Comparison of ENCODE assay signal across 8 cellular contexts in the genomic region with DNA sequence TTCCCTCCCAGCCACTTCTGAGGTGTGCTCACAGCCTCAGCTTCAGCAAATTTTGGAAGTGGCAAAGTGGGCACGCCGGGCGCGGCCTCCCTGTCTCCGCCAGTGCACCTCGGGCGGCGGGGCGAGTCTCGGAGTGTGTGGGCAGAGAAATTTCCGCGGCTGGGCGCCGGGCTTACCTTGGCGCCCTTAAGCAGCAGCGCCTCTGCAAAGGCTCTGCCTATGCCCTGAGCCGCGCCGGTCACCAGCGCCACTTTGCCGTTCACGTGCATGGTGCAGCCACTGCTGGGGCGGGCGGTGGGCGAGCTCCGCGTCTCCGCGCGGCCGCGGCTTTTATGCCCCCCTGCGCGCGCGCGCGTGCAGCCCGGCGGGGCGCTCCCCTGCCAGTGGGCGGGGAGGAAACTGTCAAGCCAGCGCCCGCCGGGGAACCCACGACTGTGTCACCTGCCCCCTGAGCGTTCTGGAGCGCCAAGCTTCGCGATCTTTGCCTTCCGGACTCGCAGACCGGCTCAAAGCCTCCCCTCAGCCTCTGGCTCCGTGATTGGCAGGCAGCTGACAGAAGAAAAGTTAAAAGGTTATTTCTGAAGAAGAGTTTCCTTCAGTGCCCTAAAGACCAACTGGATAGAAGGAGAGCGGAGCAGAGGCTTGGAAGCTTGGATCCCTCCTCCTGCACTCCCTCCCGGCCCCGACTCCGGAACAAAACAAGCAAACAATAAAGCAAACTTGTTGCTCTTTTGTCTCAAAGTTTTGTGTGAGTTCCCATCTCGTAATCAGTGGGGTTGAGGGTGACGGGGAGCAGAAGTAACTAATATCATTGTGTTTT. TPM values are rescaled to one million over a fixed set of nuclear protein-coding genes. Genes with fewer than 3 reads are reported as not detected.
DNase-seq lines count a peak whose midpoint lies in the region; ATAC-seq and TF ChIP-seq lines count a peak whose summit lies in the region.

Gene HPGD (minus strand): TSS at position 306 of the 820 bp plus-strand sequence. CDS start 37 bp downstream, at position 269.

- TF ChIP-seq CTCF in OCI-LY3 (IDR thresholded peaks at IDR 0.05; ENCODE audit: low read depth, low read length) (no peak), osteoblast (IDR thresholded peaks at IDR 0.05; ENCODE audit: extremely low read depth, low read depth, low read length) (no peak), tibial nerve (IDR thresholded peaks at IDR 0.05) (no peak)

- no peaks in the 10 kb centered on the region for H3K36me3 ChIP-seq in OCI-LY3 (replicated peaks; ENCODE audit: low read depth, low read length)
- H3K36me3 ChIP-seq in osteoblast (ENCODE audit: insufficient read depth, low read length) = no peaks in the 10 kb centered on the region
- no peaks in the 10 kb centered on the region for H3K36me3 ChIP-seq in tibial nerve

- no peaks in the 10 kb centered on the region for H3K36me3 Mint-ChIP-seq in activated T-helper 1 cell treated with anti-CD3 and anti-CD28 coated beads, Interleukin-12 subunit alpha, Interleukin-12 subunit beta, Interleukin-2, Interleukin-4 antibody, amounts not matched to agents 30 ng/mL and 10 ng/mL and 1 ng/mL, durations not matched to agents 14 hours and 24 hours and 36 hours (ENCODE audit: low read depth)

- H3K4me3 ChIP-seq in OCI-LY3 (ENCODE audit: low read length) (peak within 1 kb of the TSS; percentile 81), osteoblast (ENCODE audit: insufficient read depth, low read length) (peak within 1 kb of the TSS; percentile 61), tibial nerve (peak within 1 kb of the TSS; percentile 35 to 65 (median 52))

- H3K27me3 ChIP-seq in OCI-LY3 (ENCODE audit: low read depth, low read length) (peaks cover 26% of the 10 kb centered on the region), osteoblast (ENCODE audit: insufficient read depth, low read length) (peaks cover 26% of the 10 kb centered on the region), tibial nerve (no peaks in the 10 kb centered on the region)

- no peaks in the 10 kb centered on the region for H3K9me3 Mint-ChIP-seq in activated T-helper 1 cell treated with anti-CD3 and anti-CD28 coated beads, Interleukin-12 subunit alpha, Interleukin-12 subunit beta, Interleukin-2, Interleukin-4 antibody, amounts not matched to agents 30 ng/mL and 10 ng/mL and 1 ng/mL, durations not matched to agents 14 hours and 24 hours and 36 hours

- H3K79me2 ChIP-seq in OCI-LY3 (ENCODE audit: low read length) (no peaks in the 10 kb centered on the region), osteoblast (ENCODE audit: insufficient read depth, low read length) (no peaks in the 10 kb centered on the region)

- H2AFZ ChIP-seq in OCI-LY3 (ENCODE audit: low read depth, low read length) (peak within 1 kb of the TSS; percentile 84), osteoblast (ENCODE audit: low read length) (peak within 1 kb of the TSS; percentile 63)

- no peak for TF ChIP-seq POLR2A in tibial nerve (IDR thresholded peaks at IDR 0.05)

- peaks cover 23% of the 10 kb centered on the region for H3K4me1 Mint-ChIP-seq in activated T-helper 1 cell treated with anti-CD3 and anti-CD28 coated beads, Interleukin-12 subunit alpha, Interleukin-12 subunit beta, Interleukin-2, Interleukin-4 antibody, amounts not matched to agents 30 ng/mL and 10 ng/mL and 1 ng/mL, durations not matched to agents 14 hours and 24 hours and 36 hours (ENCODE audit: low read depth)

- no peaks in the 10 kb centered on the region for H4K20me1 ChIP-seq in OCI-LY3 (ENCODE audit: insufficient read depth, low read length)
- no peaks in the 10 kb centered on the region for H4K20me1 ChIP-seq in osteoblast (ENCODE audit: insufficient read depth, low read length)

- DNase-seq in NCI-H1092 treated with DMSO at 0.1 percent for 48 hours (lab: John Stamatoyannopoulos, UW) (peak; percentile 29), NCI-H1092 (lab: John Stamatoyannopoulos, UW) (no peak), foreskin melanocyte (peak; percentile 65), osteoblast (ENCODE audit: insufficient read length, low spot score, missing footprints) (peak; percentile 41), tibial nerve (ENCODE audit: low spot score in 2 of 2) (peak in 1 of 2 donors; percentile 34)
- peak; percentile 56 for DNase-seq in activated T-helper 1 cell treated with anti-CD3 and anti-CD28 coated beads, Interleukin-12 subunit alpha, Interleukin-12 subunit beta, Interleukin-2, Interleukin-4 antibody, amounts not matched to agents 30 ng/mL and 10 ng/mL and 1 ng/mL, durations not matched to agents 14 hours and 24 hours and 36 hours (ENCODE audit: low spot score)

- WGBS in tibial nerve, 2 donors = 1 to 2% methylated on average over 18 to 40 of the region's 60 CpGs

- H3K4me2 ChIP-seq in OCI-LY3 (ENCODE audit: low read length) (peak within 1 kb of the TSS; percentile 97), osteoblast (ENCODE audit: insufficient read depth, low read length) (peak within 1 kb of the TSS; percentile 62)

- intact Hi-C loops in activated T-helper 1 cell treated with anti-CD3 and anti-CD28 coated beads, Interleukin-12 subunit alpha, Interleukin-12 subunit beta, Interleukin-2, Interleukin-4 antibody, amounts not matched to agents 30 ng/mL and 10 ng/mL and 1 ng/mL, durations not matched to agents 14 hours and 24 hours and 36 hours (cut with micrococcal nuclease) = loop anchor here (2.0 to 5.0 kb wide), 4 partner anchors 110 to 300 kb away; partner anchors contain the start of genes CEP44 and FBXO8

- H3K27me3 Mint-ChIP-seq in activated T-helper 1 cell treated with anti-CD3 and anti-CD28 coated beads, Interleukin-12 subunit alpha, Interleukin-12 subunit beta, Interleukin-2, Interleukin-4 antibody, amounts not matched to agents 30 ng/mL and 10 ng/mL and 1 ng/mL, durations not matched to agents 14 hours and 24 hours and 36 hours (ENCODE audit: insufficient read depth) = peaks cover 50% of the 10 kb centered on the region

- no peaks in the 10 kb centered on the region for H3K9me3 ChIP-seq in OCI-LY3 (ENCODE audit: insufficient read depth, low read length)
- no peaks in the 10 kb centered on the region for H3K9me3 ChIP-seq in osteoblast (ENCODE audit: low read depth, low read length)
- H3K9me3 ChIP-seq in tibial nerve = no peaks in the 10 kb centered on the region

- peaks cover 4% of the 10 kb centered on the region; the same call in 1 of the 2 replicates for H3K4me1 ChIP-seq in OCI-LY3 (ENCODE audit: low read length)
- H3K4me1 ChIP-seq in osteoblast (ENCODE audit: insufficient read depth, low read length) = peaks cover 4% of the 10 kb centered on the region
- peaks cover 0 to 14% (median 0%) of the 10 kb centered on the region in 4 donors for H3K4me1 ChIP-seq in tibial nerve

- peak within 1 kb of the TSS; percentile 74 for H3K27ac Mint-ChIP-seq in activated T-helper 1 cell treated with anti-CD3 and anti-CD28 coated beads, Interleukin-12 subunit alpha, Interleukin-12 subunit beta, Interleukin-2, Interleukin-4 antibody, amounts not matched to agents 30 ng/mL and 10 ng/mL and 1 ng/mL, durations not matched to agents 14 hours and 24 hours and 36 hours

- H3K27ac ChIP-seq in OCI-LY3 (ENCODE audit: low read length) (no peak within 1 kb of the TSS), osteoblast (ENCODE audit: low read depth, low read length) (no peak within 1 kb of the TSS), tibial nerve (peak within 1 kb of the TSS in 2 of 4 donors; percentile 49 to 74)

- ATAC-seq in HG03095 (IDR thresholded peaks at IDR 0.05; ENCODE audit: unreplicated experiment) = peak; percentile 58

- peak within 1 kb of the TSS; percentile 58 for H3K9ac ChIP-seq in OCI-LY3 (ENCODE audit: low read length)

- TF ChIP-seq EP300 in tibial nerve (IDR thresholded peaks at IDR 0.05) = no peak

- peak within 1 kb of the TSS; percentile 85 for H3K4me3 Mint-ChIP-seq in activated T-helper 1 cell treated with anti-CD3 and anti-CD28 coated beads, Interleukin-12 subunit alpha, Interleukin-12 subunit beta, Interleukin-2, Interleukin-4 antibody, amounts not matched to agents 30 ng/mL and 10 ng/mL and 1 ng/mL, durations not matched to agents 14 hours and 24 hours and 36 hours

RNA-seq across cellular contexts. Expression of gene HPGD, which starts in this region (rescaled TPM):
- 2.6 and 3.1 TPM in 2 replicates for total RNA-seq in activated T-helper 1 cell treated with anti-CD3 and anti-CD28 coated beads, Interleukin-12 subunit alpha, Interleukin-12 subunit beta, Interleukin-2, Interleukin-4 antibody, amounts not matched to agents 30 ng/mL and 10 ng/mL and 1 ng/mL, durations not matched to agents 14 hours and 24 hours and 36 hours
- total RNA-seq in osteoblast = under 0.01 TPM in 1 of 2 replicates, not detected in the other
- total RNA-seq in tibial nerve = 1 to 10 TPM; 1.0 to 7.2 (median 2.7) TPM

Comparison
In these comparisons a context has a peak if more than half of its experiments do, and no peak if none do; other contexts are left out.
1. Peak in DNase-seq, H3K4me3 ChIP-seq and H3K4me2 ChIP-seq in osteoblast; RNA of the gene not detected or under 1 TPM.